31 cellular contexts compared by ENCODE assay signal in genomic region chr17:11383157-11383556, GRCh38.
"Had no signal": no experiment of that assay in that cellular context is flagged by ENCODE, and none has a peak within 500 bp of the region (broad histone marks: within the 10 kb centered on the region; RNA-seq: fewer than 3 reads in every experiment).

No MANE protein-coding gene starts in this region.

- H3K27me3 Mint-ChIP-seq: activated B cell treated with CpG ODN at 0.5 μM for 24 hours; activated CD4-positive, alpha-beta memory T cell treated with anti-CD3 and anti-CD28 coated beads for 36 hours; activated CD4-positive, alpha-beta T cell treated with anti-CD3 and anti-CD28 coated beads, Interleukin-2, amount 10 ng/mL, durations not matched to agents 24 days and 14 days; activated T-helper 17 cell treated with anti-CD3 and anti-CD28 coated beads, Interleukin-2, amount 50 U/mL, for 72 hours; T-helper 17 cell had no signal

- H3K36me3 Mint-ChIP-seq: activated CD4-positive, alpha-beta memory T cell treated with anti-CD3 and anti-CD28 coated beads for 36 hours had no signal

- DNase-seq: activated B cell treated with CpG ODN at 0.5 μM for 24 hours; activated CD4-positive, alpha-beta memory T cell treated with anti-CD3 and anti-CD28 coated beads for 36 hours; activated CD4-positive, alpha-beta T cell treated with anti-CD3 and anti-CD28 coated beads for 4 hours; activated CD4-positive, alpha-beta T cell treated with anti-CD3 and anti-CD28 coated beads, Interleukin-2, amount 10 ng/mL, durations not matched to agents 24 days and 14 days; activated CD4-positive, alpha-beta T cell treated with anti-CD3 and anti-CD28 coated beads, Interleukin-2, amount 50 U/mL, for 1 hour; activated CD4-positive, alpha-beta T cell treated with anti-CD3 and anti-CD28 coated beads, Interleukin-2, amount 50 U/mL, for 4 hours; activated CD4-positive, CD25-positive, alpha-beta regulatory T cell treated with anti-CD3 and anti-CD28 coated beads, Interleukin-2, amount 50 U/mL, for 72 hours; activated CD8-positive, alpha-beta memory T cell treated with anti-CD3 and anti-CD28 coated beads, Interleukin-2, amount 50 U/mL, for 4 hours; activated CD8-positive, alpha-beta T cell treated with anti-CD3 and anti-CD28 coated beads for 36 hours; activated effector memory CD4-positive, alpha-beta T cell treated with anti-CD3 and anti-CD28 coated beads, Interleukin-2, amount 50 U/mL, for 16 hours; activated gamma-delta T cell treated with Interleukin-2 at 50 U/mL for 16 hours; activated naive CD4-positive, alpha-beta T cell; activated naive CD4-positive, alpha-beta T cell treated with anti-CD3 and anti-CD28 coated beads for 36 hours; activated naive CD4-positive, alpha-beta T cell treated with anti-CD3 and anti-CD28 coated beads, Interleukin-2, amount 50 U/mL, for 16 hours; activated naive CD8-positive, alpha-beta T cell treated with anti-CD3 and anti-CD28 coated beads for 36 hours; activated T-cell treated with anti-CD3 and anti-CD28 coated beads for 4 hours; activated T-cell treated with anti-CD3 and anti-CD28 coated beads, Interleukin-2, amount 50 U/mL, for 1 hour; activated T-cell treated with anti-CD3 and anti-CD28 coated beads, Interleukin-2, amount 50 U/mL, for 4 hours; activated T-cell treated with anti-CD3 and anti-CD28 coated beads, Interleukin-2, amount 50 U/mL, for 72 hours; adrenal gland; amniotic stem cell; aorta; body of pancreas; brain microvascular endothelial cell; central memory CD4-positive, alpha-beta T cell; T-helper 17 cell had no signal

- H3K4me3 Mint-ChIP-seq: activated B cell treated with CpG ODN at 0.5 μM for 24 hours; activated CD4-positive, alpha-beta memory T cell treated with anti-CD3 and anti-CD28 coated beads for 36 hours; activated CD4-positive, alpha-beta T cell treated with anti-CD3 and anti-CD28 coated beads, Interleukin-2, amount 10 ng/mL, durations not matched to agents 24 days and 14 days; activated CD8-positive, alpha-beta T cell treated with anti-CD3 and anti-CD28 coated beads for 36 hours; activated naive CD4-positive, alpha-beta T cell treated with anti-CD3 and anti-CD28 coated beads for 36 hours; activated naive CD8-positive, alpha-beta T cell treated with anti-CD3 and anti-CD28 coated beads for 36 hours; activated T-cell treated with anti-CD3 and anti-CD28 coated beads, Interleukin-2, amount 50 U/mL, for 4 hours; activated T-cell treated with anti-CD3 and anti-CD28 coated beads, Interleukin-2, amount 50 U/mL, for 72 hours; activated T-helper 1 cell treated with anti-CD3 and anti-CD28 coated beads, Interleukin-12 subunit alpha, Interleukin-12 subunit beta, Interleukin-2, Interleukin-4 antibody, amounts not matched to agents 30 ng/mL and 10 ng/mL and 1 ng/mL, durations not matched to agents 14 hours and 24 hours and 36 hours; activated T-helper 17 cell treated with anti-CD3 and anti-CD28 coated beads, Interleukin-2, amount 50 U/mL, for 72 hours; T-helper 17 cell had no signal

- H3K9me3 Mint-ChIP-seq: activated naive CD8-positive, alpha-beta T cell treated with anti-CD3 and anti-CD28 coated beads for 36 hours had no signal

- H3K9me3 ChIP-seq: adrenal gland, body of pancreas, breast epithelium had no signal

- ATAC-seq: activated CD8-positive, alpha-beta T cell treated with anti-CD3 and anti-CD28 coated beads for 36 hours; activated naive CD4-positive, alpha-beta T cell treated with anti-CD3 and anti-CD28 coated beads, Interleukin-2, amount 50 U/mL, for 72 hours; activated T-cell treated with anti-CD3 and anti-CD28 coated beads, Interleukin-2, amount 50 U/mL, for 4 hours; activated T-cell treated with anti-CD3 and anti-CD28 coated beads, Interleukin-2, amount 50 U/mL, for 72 hours; activated T-helper 17 cell treated with anti-CD3 and anti-CD28 coated beads, Interleukin-2, amount 50 U/mL, for 72 hours; body of pancreas; T-helper 17 cell had no signal

- H3K4me1 Mint-ChIP-seq: activated B cell treated with CpG ODN at 0.5 μM for 24 hours; activated CD4-positive, alpha-beta T cell treated with anti-CD3 and anti-CD28 coated beads, Interleukin-2, amount 10 ng/mL, durations not matched to agents 24 days and 14 days; activated naive CD8-positive, alpha-beta T cell treated with anti-CD3 and anti-CD28 coated beads for 36 hours; activated T-helper 17 cell treated with anti-CD3 and anti-CD28 coated beads, Interleukin-2, amount 50 U/mL, for 72 hours; T-helper 17 cell had no signal

- H3K36me3 ChIP-seq: adrenal gland, brain microvascular endothelial cell, breast epithelium had no signal

- H3K27ac ChIP-seq: adrenal gland, body of pancreas, brain microvascular endothelial cell, breast epithelium, VCaP had no signal

- H3K4me3 ChIP-seq: adrenal gland, body of pancreas, breast epithelium had no signal

- H3K27ac Mint-ChIP-seq: activated B cell treated with CpG ODN at 0.5 μM for 24 hours; activated CD4-positive, alpha-beta memory T cell treated with anti-CD3 and anti-CD28 coated beads for 36 hours; activated CD4-positive, alpha-beta T cell treated with anti-CD3 and anti-CD28 coated beads, Interleukin-2, amount 10 ng/mL, durations not matched to agents 24 days and 14 days; activated CD8-positive, alpha-beta T cell treated with anti-CD3 and anti-CD28 coated beads for 36 hours; activated naive CD4-positive, alpha-beta T cell treated with anti-CD3 and anti-CD28 coated beads for 36 hours; activated naive CD8-positive, alpha-beta T cell treated with anti-CD3 and anti-CD28 coated beads for 36 hours; activated T-cell treated with anti-CD3 and anti-CD28 coated beads, Interleukin-2, amount 50 U/mL, for 72 hours; activated T-helper 1 cell treated with anti-CD3 and anti-CD28 coated beads, Interleukin-12 subunit alpha, Interleukin-12 subunit beta, Interleukin-2, Interleukin-4 antibody, amounts not matched to agents 30 ng/mL and 10 ng/mL and 1 ng/mL, durations not matched to agents 14 hours and 24 hours and 36 hours; activated T-helper 17 cell treated with anti-CD3 and anti-CD28 coated beads, Interleukin-2, amount 50 U/mL, for 72 hours; T-helper 17 cell had no signal
